In genomic region chr11:31812392-31813241, GRCh38 we compare ENCODE assay signal across 8 cellular contexts.
DNase-seq lines count a peak whose midpoint lies in the region; ATAC-seq and TF ChIP-seq lines count a peak whose summit lies in the region.

No MANE protein-coding gene starts in this region.

- no peaks in the 10 kb centered on the region for H3K79me2 ChIP-seq in DOHH2 (ENCODE audit: control insufficient read depth, low read length)

- no peak for TF ChIP-seq CTCF in DOHH2 (IDR thresholded peaks at IDR 0.05; ENCODE audit: low read depth, low read length, poor library complexity, severe bottlenecking)

- no peaks in the 10 kb centered on the region for H4K20me1 ChIP-seq in DOHH2 (ENCODE audit: control insufficient read depth, insufficient read depth, low read depth, low read length)

- H3K36me3 ChIP-seq in DOHH2 (ENCODE audit: control insufficient read depth, low read length): no peaks in the 10 kb centered on the region
- peaks cover 18% of the 10 kb centered on the region for H3K36me3 ChIP-seq in endocrine pancreas (ENCODE audit: control insufficient read depth, insufficient read depth, low read length)
- peaks cover under 1% of the 10 kb centered on the region for H3K36me3 ChIP-seq in neuron (ENCODE audit: insufficient read depth, low read length)

- peak overlapping the region; percentile 62 for H3K9ac ChIP-seq in endocrine pancreas (ENCODE audit: control insufficient read depth, insufficient read depth, low read length)

- H3K9me3 ChIP-seq in DOHH2 (ENCODE audit: control insufficient read depth, insufficient read depth, low read length): peaks cover 3% of the 10 kb centered on the region; the same call in 1 of the 2 replicates
- H3K9me3 ChIP-seq in endocrine pancreas (ENCODE audit: control insufficient read depth, low read length): no peaks in the 10 kb centered on the region
- no peaks in the 10 kb centered on the region for H3K9me3 ChIP-seq in neuron (ENCODE audit: low read length)

- H2AFZ ChIP-seq in neuron (ENCODE audit: low read depth, low read length): peak overlapping the region; percentile 73

- peak overlapping the region; percentile 21 for H3K4me2 ChIP-seq in DOHH2 (ENCODE audit: low read length)

- H3K4me1 ChIP-seq in DOHH2 (ENCODE audit: control insufficient read depth, low read length): no peaks in the 10 kb centered on the region
- no peaks in the 10 kb centered on the region for H3K4me1 ChIP-seq in endocrine pancreas (ENCODE audit: control insufficient read depth, insufficient read depth, low read length)
- H3K4me1 ChIP-seq in neuron (ENCODE audit: insufficient read depth, low read length): peaks cover 42% of the 10 kb centered on the region

- peaks cover 37% of the 10 kb centered on the region for H3K27me3 ChIP-seq in DOHH2 (ENCODE audit: control insufficient read depth, low read length)
- H3K27me3 ChIP-seq in endocrine pancreas (ENCODE audit: control insufficient read depth, insufficient read depth, low read length): no peaks in the 10 kb centered on the region
- H3K27me3 ChIP-seq in neuron (ENCODE audit: insufficient read depth, low read length): no peaks in the 10 kb centered on the region

- DNase-seq in NCI-H526 treated with DMSO at 0.1 percent for 48 hours (lab: John Stamatoyannopoulos, UW): peak; percentile 75
- DNase-seq in NCI-H2081 treated with DMSO at 0.1 percent for 48 hours (lab: John Stamatoyannopoulos, UW): no peak
- no peak for DNase-seq in activated CD4-positive, alpha-beta T cell treated with anti-CD3 and anti-CD28 coated beads, Interleukin-2, amount 50 U/mL, for 1 hour
- no peak for DNase-seq in RKO (ENCODE audit: low spot score)

- H3K9me2 ChIP-seq in DOHH2 (replicated peaks; ENCODE audit: control insufficient read depth, low read length): no peaks in the 10 kb centered on the region

- ATAC-seq in GM21576 (IDR thresholded peaks at IDR 0.05; ENCODE audit: unreplicated experiment): no peak

- H3K27ac ChIP-seq in DOHH2 (ENCODE audit: low read depth, low read length): no peak overlapping the region

- H3F3A ChIP-seq in DOHH2 (ENCODE audit: control insufficient read depth, insufficient read depth): no peaks in the 10 kb centered on the region

- H3K4me3 ChIP-seq in DOHH2 (ENCODE audit: low read length) (no peak overlapping the region), endocrine pancreas (ENCODE audit: control insufficient read depth, insufficient read depth, low read length) (peak overlapping the region; percentile 28), neuron (ENCODE audit: low read length) (peak overlapping the region; percentile 76)
